ENCODE assay signal across 22 cellular contexts in genomic region chr12:1501001-1501400, GRCh38.
"Had no signal": no experiment of that assay in that cellular context is flagged by ENCODE, and none has a peak within 500 bp of the region (broad histone marks: within the 10 kb centered on the region; RNA-seq: fewer than 3 reads in every experiment).

No MANE protein-coding gene starts in this region.

- H3K9me3 Mint-ChIP-seq: effector memory CD8-positive, alpha-beta T cell; natural killer cell treated with Interleukin-12 subunit alpha and Interleukin-12 subunit beta and Interleukin-15 and Interleukin-18, amount 100 ng/mL, for 72 hours; neural crest cell; stimulated activated memory B cell treated with anti-CD40 and anti-IgM and Interleukin-4, amounts not matched to agents 10 μg/mL and 1 μg/mL and 100 μg/mL, for 72 hours; type B pancreatic cell had no signal

- H2AFZ ChIP-seq: parathyroid adenoma had no signal

- H3K4me1 ChIP-seq: left lung, parathyroid adenoma, testis had no signal

- H3K9me3 ChIP-seq: colonic mucosa, esophagus squamous epithelium, heart right ventricle, left lung, sigmoid colon, spleen, testis, tibial artery had no signal

- H3K27ac ChIP-seq: colonic mucosa, esophagus squamous epithelium, heart right ventricle, left lung, parathyroid adenoma, sigmoid colon, skin epidermis, spleen, testis, tibial artery had no signal

- H3K36me3 ChIP-seq: colonic mucosa, esophagus squamous epithelium, heart right ventricle, left lung, sigmoid colon, spleen, tibial artery had no signal

- H3K27ac Mint-ChIP-seq: effector memory CD8-positive, alpha-beta T cell; natural killer cell treated with Interleukin-12 subunit alpha and Interleukin-12 subunit beta and Interleukin-15 and Interleukin-18, amount 100 ng/mL, for 72 hours; progenitor cell of endocrine pancreas; stimulated activated memory B cell treated with anti-CD40 and anti-IgM and Interleukin-4, amounts not matched to agents 10 μg/mL and 1 μg/mL and 100 μg/mL, for 72 hours; type B pancreatic cell had no signal

- H3K27me3 Mint-ChIP-seq: progenitor cell of endocrine pancreas had no signal

- H3K36me3 Mint-ChIP-seq: naive B cell; natural killer cell treated with Interleukin-12 subunit alpha and Interleukin-12 subunit beta and Interleukin-15 and Interleukin-18, amount 100 ng/mL, for 72 hours; stimulated activated memory B cell treated with anti-CD40 and anti-IgM and Interleukin-4, amounts not matched to agents 10 μg/mL and 1 μg/mL and 100 μg/mL, for 72 hours had no signal

- H3K27me3 ChIP-seq: colonic mucosa, esophagus squamous epithelium, sigmoid colon, testis, tibial artery had no signal

- H3K79me2 ChIP-seq: parathyroid adenoma had no signal

- H3K9ac ChIP-seq: parathyroid adenoma had no signal

- DNase-seq: colonic mucosa; dermis blood vessel endothelial cell; effector memory CD8-positive, alpha-beta T cell; esophagus squamous epithelium; foreskin melanocyte; hippocampal formation; left lung; naive B cell; sigmoid colon; spleen; stimulated activated CD4-positive, alpha-beta T cell treated with anti-CD3 and anti-CD28 coated beads, Interleukin-4, amount 100 ng/mL, for 4 hours; stimulated activated naive CD8-positive, alpha-beta T cell treated with anti-CD3 and anti-CD28 coated beads, Interleukin-15, Interleukin-2, amounts not matched to agents 100 U/mL and 50 U/mL, for 24 hours; testis; tibial artery had no signal

- H3K4me3 ChIP-seq: colonic mucosa, esophagus squamous epithelium, heart right ventricle, left lung, sigmoid colon, skin epidermis, spleen, testis, tibial artery had no signal

- H3K4me3 Mint-ChIP-seq: effector memory CD8-positive, alpha-beta T cell; naive B cell; natural killer cell treated with Interleukin-12 subunit alpha and Interleukin-12 subunit beta and Interleukin-15 and Interleukin-18, amount 100 ng/mL, for 72 hours; neural crest cell; stimulated activated memory B cell treated with anti-CD40 and anti-IgM and Interleukin-4, amounts not matched to agents 10 μg/mL and 1 μg/mL and 100 μg/mL, for 72 hours; type B pancreatic cell had no signal
